14 cellular contexts compared by ENCODE assay signal in the genomic region with DNA sequence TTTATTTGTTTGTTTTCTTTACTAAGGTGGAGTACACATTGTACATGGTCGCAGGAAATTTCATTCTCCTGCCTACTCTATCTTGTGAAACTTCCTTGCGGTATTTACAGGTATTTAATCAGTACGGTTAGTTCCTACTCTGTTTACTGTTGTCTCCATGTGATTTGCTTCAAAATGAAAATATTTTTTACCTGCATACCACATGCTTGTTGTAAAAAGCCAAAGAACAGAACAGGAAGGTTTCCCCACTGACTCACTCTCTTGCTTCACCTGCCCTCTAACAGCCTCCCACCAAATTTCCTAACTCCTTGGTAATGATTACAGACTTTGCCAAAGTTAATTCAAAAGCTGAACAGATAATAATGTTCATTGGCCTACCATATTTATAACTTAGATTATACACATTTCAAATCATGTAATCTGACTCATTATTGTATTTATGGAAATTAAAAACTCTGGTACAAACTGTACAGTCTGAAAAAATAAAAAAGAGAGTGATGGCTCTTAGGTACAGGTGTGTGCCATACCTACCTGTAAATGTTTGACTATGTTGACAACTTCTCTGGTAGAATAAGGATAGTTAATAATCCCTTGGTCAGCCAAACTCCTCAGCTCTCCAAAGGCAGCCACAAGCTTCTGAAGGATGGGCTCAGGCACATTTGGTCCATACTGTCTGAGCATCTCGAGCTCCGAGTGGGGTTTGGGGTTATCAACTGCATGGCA.
"Had no signal": no experiment of that assay in that cellular context is flagged by ENCODE, and none has a peak within 500 bp of the region (broad histone marks: within the 10 kb centered on the region; RNA-seq: fewer than 3 reads in every experiment).

No MANE protein-coding gene starts in this region.

- H3K27ac ChIP-seq: gastrocnemius medialis, heart left ventricle, left lung, thyroid gland, vagina had no signal

- DNase-seq: activated CD4-positive, alpha-beta T cell treated with anti-CD3 and anti-CD28 coated beads, Interleukin-2, amount 50 U/mL, for 1 hour; activated naive CD4-positive, alpha-beta T cell treated with Interleukin-2 at 50 U/mL for 16 hours; cortex of kidney; effector CD8-positive, alpha-beta T cell; erythroblast; gastrocnemius medialis; heart left ventricle; left lung; naive thymus-derived CD8-positive, alpha-beta T cell; stimulated activated CD4-positive, alpha-beta T cell treated with anti-CD3 and anti-CD28 coated beads, Interleukin-4, amount 100 ng/mL, for 1 hour; stimulated activated naive B cell treated with anti-CD40 and anti-IgM and Interleukin-4, amounts not matched to agents 10 μg/mL and 1 μg/mL and 100 μg/mL, for 72 hours; thyroid gland had no signal

- H3K4me3 ChIP-seq: gastrocnemius medialis, heart left ventricle, left lung, thyroid gland, vagina had no signal

- H3K9me3 ChIP-seq: gastrocnemius medialis, heart left ventricle, left lung, thyroid gland, vagina had no signal

- H3K36me3 ChIP-seq: thyroid gland, vagina had no signal

- ATAC-seq: activated CD4-positive, CD25-positive, alpha-beta regulatory T cell treated with anti-CD3 and anti-CD28 coated beads, Interleukin-2, amount 50 U/mL, for 24 hours; gastrocnemius medialis; heart left ventricle; left lung; naive thymus-derived CD8-positive, alpha-beta T cell; stimulated activated naive B cell treated with anti-CD40 and anti-IgM and Interleukin-4, amounts not matched to agents 10 μg/mL and 1 μg/mL and 100 μg/mL, for 72 hours had no signal

- H3K27me3 ChIP-seq: gastrocnemius medialis, heart left ventricle, left lung, thyroid gland, vagina had no signal

- H3K4me1 ChIP-seq: left lung, thyroid gland, vagina had no signal
